Comparison of ENCODE assay signal across 1 cellular context in the genomic region with DNA sequence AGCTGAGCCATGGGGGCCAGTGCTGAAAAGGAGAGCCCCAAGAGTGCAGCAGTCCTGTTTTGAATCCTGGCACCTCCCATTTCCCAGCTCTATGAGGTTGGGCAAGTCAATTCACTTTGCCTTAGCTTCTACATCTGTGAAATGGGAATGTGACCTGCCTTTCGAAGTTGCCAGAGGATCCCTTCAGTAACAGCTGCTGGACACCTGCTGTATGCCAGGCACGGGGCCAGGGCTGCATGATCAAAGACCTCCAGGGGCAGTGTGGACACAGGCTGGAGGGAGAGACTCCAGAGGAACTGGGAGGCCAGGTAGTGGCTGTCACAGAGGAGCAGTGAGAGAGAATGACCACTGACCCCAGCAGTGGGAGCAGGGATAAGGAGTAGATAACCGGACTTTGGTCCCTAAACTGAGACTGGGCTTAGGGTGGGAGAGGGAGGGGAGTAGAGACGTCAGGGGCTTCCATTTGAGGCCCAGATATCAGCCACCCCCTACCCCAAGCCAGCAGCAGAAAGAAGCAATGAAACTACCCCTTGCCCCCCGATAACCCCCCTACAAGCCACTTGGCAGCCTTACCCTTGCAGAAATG.
TF ChIP-seq lines count a peak whose summit lies in the region.

No MANE protein-coding gene starts in this region.

TF ChIP-seq in HepG2, 621 proteins besides CTCF, POLR2A, EP300 and RAD21 (continues in another document):
- no peak for TF ChIP-seq NKX3-1 (CRISPR knock-in tag; IDR thresholded peaks at IDR 0.05)
- TF ChIP-seq DNMT3B (CRISPR knock-in tag; conservative IDR thresholded peaks at IDR 0.05) = no peak
- TF ChIP-seq ZNF720 (CRISPR knock-in tag; IDR thresholded peaks at IDR 0.05) = no peak
- no peak for TF ChIP-seq KLF6 (CRISPR knock-in tag; IDR thresholded peaks at IDR 0.05)
- no peak for TF ChIP-seq ZFP36L1 (CRISPR knock-in tag; IDR thresholded peaks at IDR 0.05)
- TF ChIP-seq ZBTB38 (CRISPR knock-in tag; IDR thresholded peaks at IDR 0.05) = no peak
- TF ChIP-seq, protein P1, sequence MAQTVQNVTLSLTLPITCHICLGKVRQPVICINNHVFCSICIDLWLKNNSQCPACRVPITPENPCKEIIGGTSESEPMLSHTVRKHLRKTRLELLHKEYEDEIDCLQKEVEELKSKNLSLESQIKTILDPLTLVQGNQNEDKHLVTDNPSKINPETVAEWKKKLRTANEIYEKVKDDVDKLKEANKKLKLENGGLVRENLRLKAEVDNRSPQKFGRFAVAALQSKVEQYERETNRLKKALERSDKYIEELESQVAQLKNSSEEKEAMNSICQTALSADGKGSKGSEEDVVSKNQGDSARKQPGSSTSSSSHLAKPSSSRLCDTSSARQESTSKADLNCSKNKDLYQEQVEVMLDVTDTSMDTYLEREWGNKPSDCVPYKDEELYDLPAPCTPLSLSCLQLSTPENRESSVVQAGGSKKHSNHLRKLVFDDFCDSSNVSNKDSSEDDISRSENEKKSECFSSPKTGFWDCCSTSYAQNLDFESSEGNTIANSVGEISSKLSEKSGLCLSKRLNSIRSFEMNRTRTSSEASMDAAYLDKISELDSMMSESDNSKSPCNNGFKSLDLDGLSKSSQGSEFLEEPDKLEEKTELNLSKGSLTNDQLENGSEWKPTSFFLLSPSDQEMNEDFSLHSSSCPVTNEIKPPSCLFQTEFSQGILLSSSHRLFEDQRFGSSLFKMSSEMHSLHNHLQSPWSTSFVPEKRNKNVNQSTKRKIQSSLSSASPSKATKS (CRISPR knock-in tag; IDR thresholded peaks at IDR 0.05) = no peak
- TF ChIP-seq ZNF143 (CRISPR knock-in tag; IDR thresholded peaks at IDR 0.05) = no peak
- TF ChIP-seq ZFP90 (CRISPR knock-in tag; IDR thresholded peaks at IDR 0.05; ENCODE audit: borderline replicate concordance) = no peak
- TF ChIP-seq ZBTB3 (CRISPR knock-in tag; IDR thresholded peaks at IDR 0.05; ENCODE audit: borderline replicate concordance, low read depth) = no peak
- no peak for TF ChIP-seq KAT2B (IDR thresholded peaks at IDR 0.05; ENCODE audit: borderline replicate concordance, low read depth, low read length)
- no peak for TF ChIP-seq ZNF350 (CRISPR knock-in tag; IDR thresholded peaks at IDR 0.05; ENCODE audit: borderline replicate concordance, low read depth)
- no peak for TF ChIP-seq CBFB (CRISPR knock-in tag; IDR thresholded peaks at IDR 0.05)
- no peak for TF ChIP-seq ZKSCAN1 (IDR thresholded peaks at IDR 0.05; ENCODE audit: low read length)
- TF ChIP-seq, protein P2, sequence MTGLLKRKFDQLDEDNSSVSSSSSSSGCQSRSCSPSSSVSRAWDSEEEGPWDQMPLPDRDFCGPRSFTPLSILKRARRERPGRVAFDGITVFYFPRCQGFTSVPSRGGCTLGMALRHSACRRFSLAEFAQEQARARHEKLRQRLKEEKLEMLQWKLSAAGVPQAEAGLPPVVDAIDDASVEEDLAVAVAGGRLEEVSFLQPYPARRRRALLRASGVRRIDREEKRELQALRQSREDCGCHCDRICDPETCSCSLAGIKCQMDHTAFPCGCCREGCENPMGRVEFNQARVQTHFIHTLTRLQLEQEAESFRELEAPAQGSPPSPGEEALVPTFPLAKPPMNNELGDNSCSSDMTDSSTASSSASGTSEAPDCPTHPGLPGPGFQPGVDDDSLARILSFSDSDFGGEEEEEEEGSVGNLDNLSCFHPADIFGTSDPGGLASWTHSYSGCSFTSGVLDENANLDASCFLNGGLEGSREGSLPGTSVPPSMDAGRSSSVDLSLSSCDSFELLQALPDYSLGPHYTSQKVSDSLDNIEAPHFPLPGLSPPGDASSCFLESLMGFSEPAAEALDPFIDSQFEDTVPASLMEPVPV (CRISPR knock-in tag; IDR thresholded peaks at IDR 0.05) = no peak
- TF ChIP-seq KDM4B (CRISPR knock-in tag; IDR thresholded peaks at IDR 0.05) = no peak
- TF ChIP-seq PAX8 (CRISPR knock-in tag; IDR thresholded peaks at IDR 0.05; ENCODE audit: borderline replicate concordance) = no peak
- TF ChIP-seq ZKSCAN5 (CRISPR knock-in tag; IDR thresholded peaks at IDR 0.05) = peak; percentile 83; the same call in 1 of the 2 replicates
- TF ChIP-seq PHF8 (CRISPR knock-in tag; IDR thresholded peaks at IDR 0.05) = no peak
- TF ChIP-seq, protein P3, sequence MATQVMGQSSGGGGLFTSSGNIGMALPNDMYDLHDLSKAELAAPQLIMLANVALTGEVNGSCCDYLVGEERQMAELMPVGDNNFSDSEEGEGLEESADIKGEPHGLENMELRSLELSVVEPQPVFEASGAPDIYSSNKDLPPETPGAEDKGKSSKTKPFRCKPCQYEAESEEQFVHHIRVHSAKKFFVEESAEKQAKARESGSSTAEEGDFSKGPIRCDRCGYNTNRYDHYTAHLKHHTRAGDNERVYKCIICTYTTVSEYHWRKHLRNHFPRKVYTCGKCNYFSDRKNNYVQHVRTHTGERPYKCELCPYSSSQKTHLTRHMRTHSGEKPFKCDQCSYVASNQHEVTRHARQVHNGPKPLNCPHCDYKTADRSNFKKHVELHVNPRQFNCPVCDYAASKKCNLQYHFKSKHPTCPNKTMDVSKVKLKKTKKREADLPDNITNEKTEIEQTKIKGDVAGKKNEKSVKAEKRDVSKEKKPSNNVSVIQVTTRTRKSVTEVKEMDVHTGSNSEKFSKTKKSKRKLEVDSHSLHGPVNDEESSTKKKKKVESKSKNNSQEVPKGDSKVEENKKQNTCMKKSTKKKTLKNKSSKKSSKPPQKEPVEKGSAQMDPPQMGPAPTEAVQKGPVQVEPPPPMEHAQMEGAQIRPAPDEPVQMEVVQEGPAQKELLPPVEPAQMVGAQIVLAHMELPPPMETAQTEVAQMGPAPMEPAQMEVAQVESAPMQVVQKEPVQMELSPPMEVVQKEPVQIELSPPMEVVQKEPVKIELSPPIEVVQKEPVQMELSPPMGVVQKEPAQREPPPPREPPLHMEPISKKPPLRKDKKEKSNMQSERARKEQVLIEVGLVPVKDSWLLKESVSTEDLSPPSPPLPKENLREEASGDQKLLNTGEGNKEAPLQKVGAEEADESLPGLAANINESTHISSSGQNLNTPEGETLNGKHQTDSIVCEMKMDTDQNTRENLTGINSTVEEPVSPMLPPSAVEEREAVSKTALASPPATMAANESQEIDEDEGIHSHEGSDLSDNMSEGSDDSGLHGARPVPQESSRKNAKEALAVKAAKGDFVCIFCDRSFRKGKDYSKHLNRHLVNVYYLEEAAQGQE (IDR thresholded peaks at IDR 0.05; ENCODE audit: borderline replicate concordance in 1 of 2, low read depth in 1 of 2, low read length in 2 of 2) = peak in 1 of 2 experiments; percentile 31; a peak in 1 of 4 replicates
- TF ChIP-seq ELF3 (CRISPR knock-in tag; IDR thresholded peaks at IDR 0.05) = no peak
- no peak for TF ChIP-seq HNRNPUL1 (IDR thresholded peaks at IDR 0.05; ENCODE audit: low read depth, low read length)
- TF ChIP-seq ZKSCAN8 (CRISPR knock-in tag; IDR thresholded peaks at IDR 0.05; ENCODE audit: borderline replicate concordance) = peak; percentile 78; the same call in 1 of the 2 replicates
- TF ChIP-seq RARG (CRISPR knock-in tag; IDR thresholded peaks at IDR 0.05; ENCODE audit: low read depth) = no peak
- no peak for TF ChIP-seq FOXK2 (IDR thresholded peaks at IDR 0.05)
- no peak for TF ChIP-seq TGIF2 (CRISPR knock-in tag; IDR thresholded peaks at IDR 0.05)
- TF ChIP-seq ESRRA (CRISPR knock-in tag; IDR thresholded peaks at IDR 0.05; ENCODE audit: low read depth) = no peak
- peak; percentile 21; the same call in 1 of the 2 replicates for TF ChIP-seq HNF4G (IDR thresholded peaks at IDR 0.05; ENCODE audit: borderline replicate concordance, low read depth, low read length)
- TF ChIP-seq HNF4G (CRISPR knock-in tag; IDR thresholded peaks at IDR 0.05; ENCODE audit: borderline replicate concordance, low read depth) = no peak
- no peak for TF ChIP-seq CEBPG (CRISPR knock-in tag; IDR thresholded peaks at IDR 0.05)
- no peak for TF ChIP-seq HDAC6 (IDR thresholded peaks at IDR 0.05; ENCODE audit: low read depth, low read length)
- TF ChIP-seq, protein P4, sequence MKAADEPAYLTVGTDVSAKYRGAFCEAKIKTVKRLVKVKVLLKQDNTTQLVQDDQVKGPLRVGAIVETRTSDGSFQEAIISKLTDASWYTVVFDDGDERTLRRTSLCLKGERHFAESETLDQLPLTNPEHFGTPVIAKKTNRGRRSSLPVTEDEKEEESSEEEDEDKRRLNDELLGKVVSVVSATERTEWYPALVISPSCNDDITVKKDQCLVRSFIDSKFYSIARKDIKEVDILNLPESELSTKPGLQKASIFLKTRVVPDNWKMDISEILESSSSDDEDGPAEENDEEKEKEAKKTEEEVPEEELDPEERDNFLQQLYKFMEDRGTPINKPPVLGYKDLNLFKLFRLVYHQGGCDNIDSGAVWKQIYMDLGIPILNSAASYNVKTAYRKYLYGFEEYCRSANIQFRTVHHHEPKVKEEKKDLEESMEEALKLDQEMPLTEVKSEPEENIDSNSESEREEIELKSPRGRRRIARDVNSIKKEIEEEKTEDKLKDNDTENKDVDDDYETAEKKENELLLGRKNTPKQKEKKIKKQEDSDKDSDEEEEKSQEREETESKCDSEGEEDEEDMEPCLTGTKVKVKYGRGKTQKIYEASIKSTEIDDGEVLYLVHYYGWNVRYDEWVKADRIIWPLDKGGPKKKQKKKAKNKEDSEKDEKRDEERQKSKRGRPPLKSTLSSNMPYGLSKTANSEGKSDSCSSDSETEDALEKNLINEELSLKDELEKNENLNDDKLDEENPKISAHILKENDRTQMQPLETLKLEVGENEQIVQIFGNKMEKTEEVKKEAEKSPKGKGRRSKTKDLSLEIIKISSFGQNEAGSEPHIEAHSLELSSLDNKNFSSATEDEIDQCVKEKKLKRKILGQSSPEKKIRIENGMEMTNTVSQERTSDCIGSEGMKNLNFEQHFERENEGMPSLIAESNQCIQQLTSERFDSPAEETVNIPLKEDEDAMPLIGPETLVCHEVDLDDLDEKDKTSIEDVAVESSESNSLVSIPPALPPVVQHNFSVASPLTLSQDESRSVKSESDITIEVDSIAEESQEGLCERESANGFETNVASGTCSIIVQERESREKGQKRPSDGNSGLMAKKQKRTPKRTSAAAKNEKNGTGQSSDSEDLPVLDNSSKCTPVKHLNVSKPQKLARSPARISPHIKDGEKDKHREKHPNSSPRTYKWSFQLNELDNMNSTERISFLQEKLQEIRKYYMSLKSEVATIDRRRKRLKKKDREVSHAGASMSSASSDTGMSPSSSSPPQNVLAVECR (CRISPR knock-in tag; IDR thresholded peaks at IDR 0.05; ENCODE audit: borderline replicate concordance) = no peak
- TF ChIP-seq ZNF780A (CRISPR knock-in tag; IDR thresholded peaks at IDR 0.05) = no peak
- no peak for TF ChIP-seq ZIK1 (CRISPR knock-in tag; IDR thresholded peaks at IDR 0.05; ENCODE audit: borderline replicate concordance, low read depth)
- no peak for TF ChIP-seq PITX1 (CRISPR knock-in tag; IDR thresholded peaks at IDR 0.05)
- TF ChIP-seq ZNF616 (CRISPR knock-in tag; IDR thresholded peaks at IDR 0.05; ENCODE audit: low read depth) = no peak
- TF ChIP-seq IKZF4 (CRISPR knock-in tag; IDR thresholded peaks at IDR 0.05; ENCODE audit: borderline replicate concordance, low read depth, not compliant biosample characterization) = no peak
- TF ChIP-seq, protein P5, sequence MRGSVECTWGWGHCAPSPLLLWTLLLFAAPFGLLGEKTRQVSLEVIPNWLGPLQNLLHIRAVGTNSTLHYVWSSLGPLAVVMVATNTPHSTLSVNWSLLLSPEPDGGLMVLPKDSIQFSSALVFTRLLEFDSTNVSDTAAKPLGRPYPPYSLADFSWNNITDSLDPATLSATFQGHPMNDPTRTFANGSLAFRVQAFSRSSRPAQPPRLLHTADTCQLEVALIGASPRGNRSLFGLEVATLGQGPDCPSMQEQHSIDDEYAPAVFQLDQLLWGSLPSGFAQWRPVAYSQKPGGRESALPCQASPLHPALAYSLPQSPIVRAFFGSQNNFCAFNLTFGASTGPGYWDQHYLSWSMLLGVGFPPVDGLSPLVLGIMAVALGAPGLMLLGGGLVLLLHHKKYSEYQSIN (CRISPR knock-in tag; IDR thresholded peaks at IDR 0.05; ENCODE audit: borderline replicate concordance) = no peak
- TF ChIP-seq SALL1 (CRISPR knock-in tag; IDR thresholded peaks at IDR 0.05) = 0 out of 2 replicates have a peak, but pooled peaks have one; percentile 17
- TF ChIP-seq, protein P6, sequence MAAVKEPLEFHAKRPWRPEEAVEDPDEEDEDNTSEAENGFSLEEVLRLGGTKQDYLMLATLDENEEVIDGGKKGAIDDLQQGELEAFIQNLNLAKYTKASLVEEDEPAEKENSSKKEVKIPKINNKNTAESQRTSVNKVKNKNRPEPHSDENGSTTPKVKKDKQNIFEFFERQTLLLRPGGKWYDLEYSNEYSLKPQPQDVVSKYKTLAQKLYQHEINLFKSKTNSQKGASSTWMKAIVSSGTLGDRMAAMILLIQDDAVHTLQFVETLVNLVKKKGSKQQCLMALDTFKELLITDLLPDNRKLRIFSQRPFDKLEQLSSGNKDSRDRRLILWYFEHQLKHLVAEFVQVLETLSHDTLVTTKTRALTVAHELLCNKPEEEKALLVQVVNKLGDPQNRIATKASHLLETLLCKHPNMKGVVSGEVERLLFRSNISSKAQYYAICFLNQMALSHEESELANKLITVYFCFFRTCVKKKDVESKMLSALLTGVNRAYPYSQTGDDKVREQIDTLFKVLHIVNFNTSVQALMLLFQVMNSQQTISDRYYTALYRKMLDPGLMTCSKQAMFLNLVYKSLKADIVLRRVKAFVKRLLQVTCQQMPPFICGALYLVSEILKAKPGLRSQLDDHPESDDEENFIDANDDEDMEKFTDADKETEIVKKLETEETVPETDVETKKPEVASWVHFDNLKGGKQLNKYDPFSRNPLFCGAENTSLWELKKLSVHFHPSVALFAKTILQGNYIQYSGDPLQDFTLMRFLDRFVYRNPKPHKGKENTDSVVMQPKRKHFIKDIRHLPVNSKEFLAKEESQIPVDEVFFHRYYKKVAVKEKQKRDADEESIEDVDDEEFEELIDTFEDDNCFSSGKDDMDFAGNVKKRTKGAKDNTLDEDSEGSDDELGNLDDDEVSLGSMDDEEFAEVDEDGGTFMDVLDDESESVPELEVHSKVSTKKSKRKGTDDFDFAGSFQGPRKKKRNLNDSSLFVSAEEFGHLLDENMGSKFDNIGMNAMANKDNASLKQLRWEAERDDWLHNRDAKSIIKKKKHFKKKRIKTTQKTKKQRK (IDR thresholded peaks at IDR 0.05; ENCODE audit: low read length) = no peak
- no peak for TF ChIP-seq SP1 (IDR thresholded peaks at IDR 0.05)
- TF ChIP-seq SP1 (CRISPR knock-in tag; IDR thresholded peaks at IDR 0.05) = peak; percentile 33; the same call in 1 of the 2 replicates
- TF ChIP-seq GLI4 (CRISPR knock-in tag; IDR thresholded peaks at IDR 0.05; ENCODE audit: borderline replicate concordance) = no peak
- peak; percentile 6 for TF ChIP-seq ASH2L (IDR thresholded peaks at IDR 0.05; ENCODE audit: insufficient read length, low read depth, low read length)
- TF ChIP-seq, protein P7, sequence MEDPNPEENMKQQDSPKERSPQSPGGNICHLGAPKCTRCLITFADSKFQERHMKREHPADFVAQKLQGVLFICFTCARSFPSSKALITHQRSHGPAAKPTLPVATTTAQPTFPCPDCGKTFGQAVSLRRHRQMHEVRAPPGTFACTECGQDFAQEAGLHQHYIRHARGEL (CRISPR knock-in tag; IDR thresholded peaks at IDR 0.05) = no peak
- TF ChIP-seq TBL1XR1 (IDR thresholded peaks at IDR 0.05; ENCODE audit: borderline replicate concordance, low read length, partially characterized antibody) = no peak
- TF ChIP-seq, protein P8, sequence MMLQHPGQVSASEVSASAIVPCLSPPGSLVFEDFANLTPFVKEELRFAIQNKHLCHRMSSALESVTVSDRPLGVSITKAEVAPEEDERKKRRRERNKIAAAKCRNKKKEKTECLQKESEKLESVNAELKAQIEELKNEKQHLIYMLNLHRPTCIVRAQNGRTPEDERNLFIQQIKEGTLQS (CRISPR knock-in tag; IDR thresholded peaks at IDR 0.05) = no peak
- TF ChIP-seq NFYC (CRISPR knock-in tag; IDR thresholded peaks at IDR 0.05) = no peak
- no peak for TF ChIP-seq ZFAT (CRISPR knock-in tag; conservative IDR thresholded peaks at IDR 0.05)
